In genomic region chr11:68340784-68341556, GRCh38 we compare ENCODE assay signal across 10 cellular contexts. TPM values are rescaled to one million over a fixed set of nuclear protein-coding genes. Genes with fewer than 3 reads are reported as not detected.
DNase-seq lines count a peak whose midpoint lies in the region; ATAC-seq, FAIRE-seq and TF ChIP-seq lines count a peak whose summit lies in the region.
"Had no signal": no experiment of that assay in that cellular context is flagged by ENCODE, and none has a peak within 500 bp of the region (broad histone marks: within the 10 kb centered on the region; RNA-seq: fewer than 3 reads in every experiment).

No MANE protein-coding gene starts in this region.

- no peak for TF ChIP-seq CTCF in CD4-positive, alpha-beta T cell (IDR thresholded peaks at IDR 0.05)
- TF ChIP-seq CTCF in H9 (conservative IDR thresholded peaks at IDR 0.05) (no peak), astrocyte (IDR thresholded peaks at IDR 0.05; ENCODE audit: insufficient read depth, low read depth, low read length) (no peak), neural crest cell (conservative IDR thresholded peaks at IDR 0.05) (no peak)

- H3K27ac Mint-ChIP-seq in CD4-positive, alpha-beta T cell = peak overlapping the region; percentile 1
- peak overlapping the region; percentile 50 to 99 (median 88); a peak in 4 of 7 replicates for H3K27ac Mint-ChIP-seq in H9
- H3K27ac Mint-ChIP-seq in astrocyte (ENCODE audit: unreplicated experiment) = no peak overlapping the region
- H3K27ac Mint-ChIP-seq in neural crest cell (ENCODE audit: unreplicated experiment) = peak overlapping the region; percentile 40

- H4K20me1 ChIP-seq in H9 (ENCODE audit: control insufficient read depth, insufficient read depth, insufficient read length) = no peaks in the 10 kb centered on the region
- peaks cover 59% of the 10 kb centered on the region for H4K20me1 ChIP-seq in astrocyte (ENCODE audit: insufficient read depth, low read length)

- no CpG with 5 or more reads among the region's 15 CpGs for WGBS in H9 (ENCODE audit: extremely low coverage, insufficient read length, low lambda C conversion rate)

- no peaks in the 10 kb centered on the region for H3K36me3 ChIP-seq in astrocyte (ENCODE audit: insufficient read depth, low read length)

- no peak overlapping the region for H3K9ac ChIP-seq in H9 (ENCODE audit: extremely low read depth, insufficient read length, low read length)
- H3K9ac ChIP-seq in astrocyte (ENCODE audit: low read length) = no peak overlapping the region

- no peaks in the 10 kb centered on the region for H3K9me3 Mint-ChIP-seq in CD4-positive, alpha-beta T cell
- 0 out of 5 replicates have a peak, but pooled peaks cover 0 to 2% of the 10 kb centered on the region in 2 experiments for H3K9me3 Mint-ChIP-seq in H9
- H3K9me3 Mint-ChIP-seq in astrocyte (ENCODE audit: unreplicated experiment) = no peaks in the 10 kb centered on the region
- H3K9me3 Mint-ChIP-seq in neural crest cell = no peaks in the 10 kb centered on the region

- no peak overlapping the region for H2AK5ac ChIP-seq in H9 (ENCODE audit: insufficient read length, low read length)

- H2BK120ac ChIP-seq in H9 (ENCODE audit: low read depth, low read length, poor library complexity, severe bottlenecking) = no peak overlapping the region

- intact Hi-C loops in CD4-positive, alpha-beta T cell (cut with DNase I, micrococcal nuclease) = no loop called here

- no peak for DNase-seq in CD4-positive, alpha-beta T cell
- DNase-seq in H9 (no peak), astrocyte (ENCODE audit: low read depth) (no peak), neural crest cell (ENCODE audit: low read depth, low spot score) (no peak), SHP77 (lab: John Stamatoyannopoulos, UW) (no peak), T-helper 9 cell (no peak)
- DNase-seq in stimulated activated CD4-positive, alpha-beta T cell treated with anti-CD3 and anti-CD28 coated beads, Interleukin-12 subunit alpha, Interleukin-12 subunit beta, amount 100 ng/mL, for 4 hours = no peak
- DNase-seq: DMS 273 treated with DMSO at 0.1 percent for 48 hours had no signal

- H2AFZ ChIP-seq in H9 (ENCODE audit: low read length) (no peak overlapping the region), astrocyte (ENCODE audit: low read depth, low read length) (no peak overlapping the region)

- no peak overlapping the region for H4K8ac ChIP-seq in H9 (replicated peaks; ENCODE audit: insufficient read length, low read depth, low read length)

- CTCF ChIA-PET in CD4-positive, alpha-beta T cell (lab: Charles Lee) = no interaction called here

- no peak overlapping the region for H3T11ph ChIP-seq in H9 (ENCODE audit: low read length)

- peak overlapping the region; percentile 58; the same call in 1 of the 2 replicates for H3K14ac ChIP-seq in H9 (ENCODE audit: insufficient read depth, low read length)

- peak; percentile 54 for ATAC-seq in CD4-positive, alpha-beta T cell (ENCODE audit: poor library complexity)
- no peak for ATAC-seq in HG03135 (IDR thresholded peaks at IDR 0.05; ENCODE audit: unreplicated experiment)

- no peak overlapping the region for H2BK5ac ChIP-seq in H9 (ENCODE audit: insufficient read length, low read length)

- no peaks in the 10 kb centered on the region for H3K23me2 ChIP-seq in H9 (ENCODE audit: insufficient read length, low read depth, low read length, poor library complexity, severe bottlenecking)

- H3K4me2 ChIP-seq in H9 (ENCODE audit: insufficient read depth, insufficient read length, low read length) (no peak overlapping the region), astrocyte (ENCODE audit: low read length) (peak overlapping the region; percentile 34)

- H3K4ac ChIP-seq in H9 (ENCODE audit: low read depth, low read length) = no peak overlapping the region

- H3K79me2 ChIP-seq in H9 (ENCODE audit: insufficient read depth, low read length) = peaks cover 2% of the 10 kb centered on the region; the same call in 1 of the 2 replicates
- peaks cover 52% of the 10 kb centered on the region for H3K79me2 ChIP-seq in astrocyte (ENCODE audit: insufficient read depth, low read length)

- FAIRE-seq in astrocyte (lab: Jason Lieb, UNC) = no peak

- no peak overlapping the region for H3K27ac ChIP-seq in CD4-positive, alpha-beta T cell (ENCODE audit: low read depth, low read length)
- H3K27ac ChIP-seq in H9 (ENCODE audit: insufficient read length, low read depth, low read length) (no peak overlapping the region), astrocyte (ENCODE audit: low read depth, low read length) (no peak overlapping the region)

- H2BK15ac ChIP-seq in H9 (ENCODE audit: low read depth, low read length) = no peak overlapping the region

- H3K18ac ChIP-seq in H9 (ENCODE audit: insufficient read length, low read depth, low read length) = no peak overlapping the region

- H3K27me3 Mint-ChIP-seq in CD4-positive, alpha-beta T cell = no peaks in the 10 kb centered on the region
- H3K27me3 Mint-ChIP-seq in H9 (ENCODE audit: low read depth) (no peaks in the 10 kb centered on the region), astrocyte (ENCODE audit: low read depth, unreplicated experiment) (no peaks in the 10 kb centered on the region), neural crest cell (ENCODE audit: low read depth) (no peaks in the 10 kb centered on the region)
- H3K27me3 Mint-ChIP-seq: naive thymus-derived CD8-positive, alpha-beta T cell had no signal

- no peaks in the 10 kb centered on the region for H3K27me3 ChIP-seq in CD4-positive, alpha-beta T cell (ENCODE audit: control insufficient read depth, insufficient read depth, low read length)
- H3K27me3 ChIP-seq in H9 (ENCODE audit: insufficient read depth, low read length) (no peaks in the 10 kb centered on the region), astrocyte (ENCODE audit: insufficient read depth, low read length) (no peaks in the 10 kb centered on the region)

- POLR2A ChIA-PET in CD4-positive, alpha-beta T cell (lab: Charles Lee) = no interaction called here

- no peak overlapping the region for H2BK20ac ChIP-seq in H9 (ENCODE audit: low read depth, low read length, poor library complexity, severe bottlenecking)

- H4K91ac ChIP-seq in H9 (ENCODE audit: insufficient read length, low read depth, low read length) = no peak overlapping the region

- H2BK12ac ChIP-seq in H9 (ENCODE audit: insufficient read length, low read depth, low read length) = no peak overlapping the region

- no peak overlapping the region for H3K4me3 ChIP-seq in astrocyte (ENCODE audit: insufficient read depth, low read depth, low read length)

- no peak overlapping the region for H3K56ac ChIP-seq in H9 (ENCODE audit: insufficient read length, low read depth, low read length)

- H3K4me1 ChIP-seq in H9 (ENCODE audit: insufficient read depth, low read length) (peaks cover 2% of the 10 kb centered on the region; the same call in 1 of the 2 replicates), astrocyte (ENCODE audit: insufficient read depth, low read length) (peaks cover 34% of the 10 kb centered on the region)

- H3K9me3 ChIP-seq in CD4-positive, alpha-beta T cell (ENCODE audit: control insufficient read depth, low read length) = no peaks in the 10 kb centered on the region
- H3K9me3 ChIP-seq in H9 (ENCODE audit: control insufficient read depth, low read depth, low read length) (no peaks in the 10 kb centered on the region), astrocyte (ENCODE audit: insufficient read depth, low read depth, low read length) (no peaks in the 10 kb centered on the region)

- H3K4me1 Mint-ChIP-seq in CD4-positive, alpha-beta T cell (ENCODE audit: low read depth) = peaks cover 45% of the 10 kb centered on the region
- H3K4me1 Mint-ChIP-seq in H9 = peaks cover 52 to 63% of the 10 kb centered on the region in 2 experiments
- H3K4me1 Mint-ChIP-seq in astrocyte (ENCODE audit: low read depth, unreplicated experiment) = peaks cover 24% of the 10 kb centered on the region
- H3K4me1 Mint-ChIP-seq in neural crest cell = peaks cover 22% of the 10 kb centered on the region

- H3K4me3 Mint-ChIP-seq in CD4-positive, alpha-beta T cell = no peak overlapping the region
- no peak overlapping the region for H3K4me3 Mint-ChIP-seq in H9
- no peak overlapping the region for H3K4me3 Mint-ChIP-seq in astrocyte (ENCODE audit: unreplicated experiment)
- H3K4me3 Mint-ChIP-seq in neural crest cell = no peak overlapping the region

- no peaks in the 10 kb centered on the region for H3K36me3 Mint-ChIP-seq in CD4-positive, alpha-beta T cell (ENCODE audit: low read depth)
- peaks cover 4 to 9% (median 6%) of the 10 kb centered on the region in 3 experiments; a peak in 6 of 7 replicates for H3K36me3 Mint-ChIP-seq in H9 (ENCODE audit: insufficient read depth in 1 of 3, low read depth in 3 of 3)
- peaks cover 5% of the 10 kb centered on the region for H3K36me3 Mint-ChIP-seq in astrocyte (ENCODE audit: low read depth, unreplicated experiment)
- peaks cover 4% of the 10 kb centered on the region for H3K36me3 Mint-ChIP-seq in neural crest cell (ENCODE audit: low read depth)
- H3K36me3 Mint-ChIP-seq: naive thymus-derived CD8-positive, alpha-beta T cell had no signal

- H3K79me1 ChIP-seq in H9 (ENCODE audit: insufficient read depth, low read depth, low read length, poor library complexity, severe bottlenecking) = no peaks in the 10 kb centered on the region

- H3K23ac ChIP-seq in H9 (ENCODE audit: insufficient read length, low read depth, low read length) = no peak overlapping the region

- H4K5ac ChIP-seq in H9 (ENCODE audit: insufficient read length, low read depth, low read length) = no peak overlapping the region

RNA-seq across cellular contexts. Expression of gene LRP5, which starts 28.6 kb away (rescaled TPM):
- 1 to 10 TPM; 2.0 to 2.9 TPM for total RNA-seq in CD4-positive, alpha-beta T cell
- total RNA-seq in H9 (2021) (38.4 and 41.3 TPM in 2 replicates), astrocyte (19.6 and 20.2 TPM in 2 replicates), neural crest cell (43.4 and 44.3 TPM in 2 replicates)
